1 cellular context compared by ENCODE assay signal in the genomic region with DNA sequence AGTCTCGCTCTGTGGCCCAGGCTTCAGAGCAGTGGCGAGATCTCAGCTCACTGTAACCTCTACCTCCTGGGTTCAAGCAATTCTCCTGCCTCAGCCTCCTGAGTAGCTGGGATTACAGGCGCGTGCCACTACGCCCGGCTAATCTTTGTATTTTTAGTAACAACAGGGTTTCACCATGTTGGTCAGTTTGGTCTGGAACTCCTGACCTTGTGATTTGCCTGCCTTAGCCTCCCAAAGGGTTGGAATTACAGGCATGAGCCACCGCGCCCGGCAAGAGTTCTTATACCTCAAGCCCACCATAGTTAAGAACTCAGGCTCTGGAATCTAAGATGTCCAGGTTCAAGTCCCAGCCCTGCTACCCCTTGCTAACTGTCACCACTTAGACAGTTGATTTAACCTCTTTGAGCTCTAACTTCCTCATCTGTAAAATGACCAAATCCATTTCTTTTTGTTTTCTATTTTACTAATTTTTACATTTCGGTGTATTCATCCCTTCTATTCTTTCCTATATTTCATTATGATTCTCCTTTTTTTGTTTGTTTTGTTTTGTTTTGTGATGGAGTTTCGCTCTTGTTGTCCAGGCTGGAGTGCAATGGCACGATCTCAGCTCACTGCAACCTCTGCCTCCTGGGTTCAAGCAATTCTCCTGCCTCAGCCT.
TF ChIP-seq lines count a peak whose summit lies in the region.

No MANE protein-coding gene starts in this region.

TF ChIP-seq in GM12878, 131 proteins besides CTCF, POLR2A, EP300 and RAD21 (continued from another document):
- TF ChIP-seq, protein P1, sequence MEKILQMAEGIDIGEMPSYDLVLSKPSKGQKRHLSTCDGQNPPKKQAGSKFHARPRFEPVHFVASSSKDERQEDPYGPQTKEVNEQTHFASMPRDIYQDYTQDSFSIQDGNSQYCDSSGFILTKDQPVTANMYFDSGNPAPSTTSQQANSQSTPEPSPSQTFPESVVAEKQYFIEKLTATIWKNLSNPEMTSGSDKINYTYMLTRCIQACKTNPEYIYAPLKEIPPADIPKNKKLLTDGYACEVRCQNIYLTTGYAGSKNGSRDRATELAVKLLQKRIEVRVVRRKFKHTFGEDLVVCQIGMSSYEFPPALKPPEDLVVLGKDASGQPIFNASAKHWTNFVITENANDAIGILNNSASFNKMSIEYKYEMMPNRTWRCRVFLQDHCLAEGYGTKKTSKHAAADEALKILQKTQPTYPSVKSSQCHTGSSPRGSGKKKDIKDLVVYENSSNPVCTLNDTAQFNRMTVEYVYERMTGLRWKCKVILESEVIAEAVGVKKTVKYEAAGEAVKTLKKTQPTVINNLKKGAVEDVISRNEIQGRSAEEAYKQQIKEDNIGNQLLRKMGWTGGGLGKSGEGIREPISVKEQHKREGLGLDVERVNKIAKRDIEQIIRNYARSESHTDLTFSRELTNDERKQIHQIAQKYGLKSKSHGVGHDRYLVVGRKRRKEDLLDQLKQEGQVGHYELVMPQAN (conservative IDR thresholded peaks at IDR 0.05) = 0 out of 2 replicates have a peak, but pooled peaks have one; percentile 54
- TF ChIP-seq POLR2AphosphoS2 (IDR thresholded peaks at IDR 0.05; ENCODE audit: low read depth, low read length) (no peak), NFXL1 (IDR thresholded peaks at IDR 0.05; ENCODE audit: borderline replicate concordance) (peak; percentile 60), YY1 (IDR thresholded peaks at IDR 0.05; ENCODE audit: low read depth, low read length) (no peak), ZZZ3 (IDR thresholded peaks at IDR 0.05; ENCODE audit: control insufficient read depth, insufficient read length, low read depth) (no peak), TCF7 (IDR thresholded peaks at IDR 0.05; ENCODE audit: borderline replicate concordance) (no peak), ZBED1 (IDR thresholded peaks at IDR 0.05; ENCODE audit: borderline replicate concordance) (no peak), NFIC (IDR thresholded peaks at IDR 0.05; ENCODE audit: low read depth, low read length) (no peak)
